Comparison of ENCODE assay signal across 1 cellular context in the genomic region with DNA sequence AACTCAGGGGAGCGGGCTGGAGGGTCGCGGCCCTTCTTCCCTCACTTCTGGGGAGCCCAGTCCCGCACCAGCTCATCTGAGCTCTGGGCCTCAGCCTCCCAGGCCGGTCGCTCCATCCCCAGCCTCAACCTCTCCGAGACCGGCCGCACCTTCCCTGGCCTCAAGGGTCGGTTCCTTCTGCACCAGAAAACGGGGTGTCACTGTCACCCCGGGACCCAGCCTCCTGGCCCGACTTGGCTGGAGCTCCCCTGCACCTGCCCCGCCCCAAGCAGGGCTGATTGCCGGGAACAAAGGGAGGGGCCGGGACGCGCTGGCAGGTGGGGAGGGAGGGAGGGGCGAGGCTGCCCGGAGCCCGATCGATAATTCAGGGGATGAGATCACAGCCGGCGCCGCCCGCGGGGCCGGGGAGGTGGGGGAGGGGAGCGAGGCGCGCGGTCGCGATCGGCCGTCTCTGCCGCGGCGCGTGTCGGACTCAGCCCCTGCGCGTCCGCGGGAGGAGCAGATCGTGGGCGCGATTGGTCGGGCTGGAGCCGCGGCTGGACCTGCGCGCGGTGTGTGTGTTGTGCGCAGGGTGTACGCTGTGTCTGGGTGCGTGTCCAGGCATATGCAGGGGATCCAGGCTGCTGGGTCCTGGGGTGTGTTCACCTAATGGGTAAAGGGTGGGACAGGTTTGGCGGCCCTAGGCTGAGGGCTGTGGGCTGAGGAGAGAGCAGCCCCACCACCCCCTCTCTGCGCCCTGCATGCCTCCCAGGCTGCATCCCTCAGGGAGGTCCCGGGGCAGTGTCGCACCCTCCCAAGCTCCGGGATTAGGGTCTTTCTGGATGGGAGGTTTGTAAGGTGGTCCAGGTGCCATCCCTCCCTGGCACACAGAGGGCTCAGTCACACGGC.
A peak's percentile ranks its signal among the peaks of the same experiment; 100 is the strongest.
TF ChIP-seq lines count a peak whose summit lies in the region.

No MANE protein-coding gene starts in this region.

TF ChIP-seq in HepG2, 621 proteins besides CTCF, POLR2A, EP300 and RAD21 (continued from another document and continues in another):
- TF ChIP-seq, protein P1, sequence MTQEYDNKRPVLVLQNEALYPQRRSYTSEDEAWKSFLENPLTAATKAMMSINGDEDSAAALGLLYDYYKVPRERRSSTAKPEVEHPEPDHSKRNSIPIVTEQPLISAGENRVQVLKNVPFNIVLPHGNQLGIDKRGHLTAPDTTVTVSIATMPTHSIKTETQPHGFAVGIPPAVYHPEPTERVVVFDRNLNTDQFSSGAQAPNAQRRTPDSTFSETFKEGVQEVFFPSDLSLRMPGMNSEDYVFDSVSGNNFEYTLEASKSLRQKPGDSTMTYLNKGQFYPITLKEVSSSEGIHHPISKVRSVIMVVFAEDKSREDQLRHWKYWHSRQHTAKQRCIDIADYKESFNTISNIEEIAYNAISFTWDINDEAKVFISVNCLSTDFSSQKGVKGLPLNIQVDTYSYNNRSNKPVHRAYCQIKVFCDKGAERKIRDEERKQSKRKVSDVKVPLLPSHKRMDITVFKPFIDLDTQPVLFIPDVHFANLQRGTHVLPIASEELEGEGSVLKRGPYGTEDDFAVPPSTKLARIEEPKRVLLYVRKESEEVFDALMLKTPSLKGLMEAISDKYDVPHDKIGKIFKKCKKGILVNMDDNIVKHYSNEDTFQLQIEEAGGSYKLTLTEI (CRISPR knock-in tag; conservative IDR thresholded peaks at IDR 0.05) = no peak
- TF ChIP-seq, protein P2, sequence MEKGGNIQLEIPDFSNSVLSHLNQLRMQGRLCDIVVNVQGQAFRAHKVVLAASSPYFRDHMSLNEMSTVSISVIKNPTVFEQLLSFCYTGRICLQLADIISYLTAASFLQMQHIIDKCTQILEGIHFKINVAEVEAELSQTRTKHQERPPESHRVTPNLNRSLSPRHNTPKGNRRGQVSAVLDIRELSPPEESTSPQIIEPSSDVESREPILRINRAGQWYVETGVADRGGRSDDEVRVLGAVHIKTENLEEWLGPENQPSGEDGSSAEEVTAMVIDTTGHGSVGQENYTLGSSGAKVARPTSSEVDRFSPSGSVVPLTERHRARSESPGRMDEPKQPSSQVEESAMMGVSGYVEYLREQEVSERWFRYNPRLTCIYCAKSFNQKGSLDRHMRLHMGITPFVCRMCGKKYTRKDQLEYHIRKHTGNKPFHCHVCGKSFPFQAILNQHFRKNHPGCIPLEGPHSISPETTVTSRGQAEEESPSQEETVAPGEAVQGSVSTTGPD (CRISPR knock-in tag; IDR thresholded peaks at IDR 0.05) = no peak
- no peak for TF ChIP-seq ZNF432 (CRISPR knock-in tag; IDR thresholded peaks at IDR 0.05; ENCODE audit: borderline replicate concordance)
- TF ChIP-seq ZNF775 (CRISPR knock-in tag; IDR thresholded peaks at IDR 0.05; ENCODE audit: borderline replicate concordance) = no peak
- TF ChIP-seq, protein P3, sequence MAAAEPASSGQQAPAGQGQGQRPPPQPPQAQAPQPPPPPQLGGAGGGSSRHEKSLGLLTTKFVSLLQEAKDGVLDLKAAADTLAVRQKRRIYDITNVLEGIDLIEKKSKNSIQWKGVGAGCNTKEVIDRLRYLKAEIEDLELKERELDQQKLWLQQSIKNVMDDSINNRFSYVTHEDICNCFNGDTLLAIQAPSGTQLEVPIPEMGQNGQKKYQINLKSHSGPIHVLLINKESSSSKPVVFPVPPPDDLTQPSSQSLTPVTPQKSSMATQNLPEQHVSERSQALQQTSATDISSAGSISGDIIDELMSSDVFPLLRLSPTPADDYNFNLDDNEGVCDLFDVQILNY (CRISPR knock-in tag; conservative IDR thresholded peaks at IDR 0.05) = no peak
- no peak for TF ChIP-seq EHMT2 (IDR thresholded peaks at IDR 0.05; ENCODE audit: borderline replicate concordance, low read depth, low read length)
- TF ChIP-seq, protein P4, sequence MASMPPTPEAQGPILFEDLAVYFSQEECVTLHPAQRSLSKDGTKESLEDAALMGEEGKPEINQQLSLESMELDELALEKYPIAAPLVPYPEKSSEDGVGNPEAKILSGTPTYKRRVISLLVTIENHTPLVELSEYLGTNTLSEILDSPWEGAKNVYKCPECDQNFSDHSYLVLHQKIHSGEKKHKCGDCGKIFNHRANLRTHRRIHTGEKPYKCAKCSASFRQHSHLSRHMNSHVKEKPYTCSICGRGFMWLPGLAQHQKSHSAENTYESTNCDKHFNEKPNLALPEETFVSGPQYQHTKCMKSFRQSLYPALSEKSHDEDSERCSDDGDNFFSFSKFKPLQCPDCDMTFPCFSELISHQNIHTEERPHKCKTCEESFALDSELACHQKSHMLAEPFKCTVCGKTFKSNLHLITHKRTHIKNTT (CRISPR knock-in tag; IDR thresholded peaks at IDR 0.05) = no peak
- TF ChIP-seq MEIS1 (CRISPR knock-in tag; IDR thresholded peaks at IDR 0.05; ENCODE audit: borderline replicate concordance) = no peak
- no peak for TF ChIP-seq ZNF883 (CRISPR knock-in tag; IDR thresholded peaks at IDR 0.05; ENCODE audit: not compliant biosample characterization)
- TF ChIP-seq GABPA (IDR thresholded peaks at IDR 0.05; ENCODE audit: low read depth, low read length) = no peak
- no peak for TF ChIP-seq GABPA (CRISPR knock-in tag; IDR thresholded peaks at IDR 0.05; ENCODE audit: low read depth)
- TF ChIP-seq PPARG (CRISPR knock-in tag; conservative IDR thresholded peaks at IDR 0.05) = peak; percentile 29; the same call in 1 of the 2 replicates
- TF ChIP-seq, protein P5, sequence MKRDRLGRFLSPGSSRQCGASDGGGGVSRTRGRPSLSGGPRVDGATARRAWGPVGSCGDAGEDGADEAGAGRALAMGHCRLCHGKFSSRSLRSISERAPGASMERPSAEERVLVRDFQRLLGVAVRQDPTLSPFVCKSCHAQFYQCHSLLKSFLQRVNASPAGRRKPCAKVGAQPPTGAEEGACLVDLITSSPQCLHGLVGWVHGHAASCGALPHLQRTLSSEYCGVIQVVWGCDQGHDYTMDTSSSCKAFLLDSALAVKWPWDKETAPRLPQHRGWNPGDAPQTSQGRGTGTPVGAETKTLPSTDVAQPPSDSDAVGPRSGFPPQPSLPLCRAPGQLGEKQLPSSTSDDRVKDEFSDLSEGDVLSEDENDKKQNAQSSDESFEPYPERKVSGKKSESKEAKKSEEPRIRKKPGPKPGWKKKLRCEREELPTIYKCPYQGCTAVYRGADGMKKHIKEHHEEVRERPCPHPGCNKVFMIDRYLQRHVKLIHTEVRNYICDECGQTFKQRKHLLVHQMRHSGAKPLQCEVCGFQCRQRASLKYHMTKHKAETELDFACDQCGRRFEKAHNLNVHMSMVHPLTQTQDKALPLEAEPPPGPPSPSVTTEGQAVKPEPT (CRISPR knock-in tag; IDR thresholded peaks at IDR 0.05; ENCODE audit: low read depth) = no peak
- no peak for TF ChIP-seq ZNF225 (CRISPR knock-in tag; IDR thresholded peaks at IDR 0.05)
- no peak for TF ChIP-seq SOX6 (IDR thresholded peaks at IDR 0.05)
- TF ChIP-seq SOX6 (CRISPR knock-in tag; IDR thresholded peaks at IDR 0.05) = 0 out of 2 replicates have a peak, but pooled peaks have one; percentile 48
- peak; percentile 40 for TF ChIP-seq ASH2L (IDR thresholded peaks at IDR 0.05; ENCODE audit: insufficient read length, low read depth, low read length)
- 0 out of 2 replicates have a peak, but pooled peaks have one; percentile 17 for TF ChIP-seq HOXA5 (CRISPR knock-in tag; IDR thresholded peaks at IDR 0.05)
- TF ChIP-seq, protein P6, sequence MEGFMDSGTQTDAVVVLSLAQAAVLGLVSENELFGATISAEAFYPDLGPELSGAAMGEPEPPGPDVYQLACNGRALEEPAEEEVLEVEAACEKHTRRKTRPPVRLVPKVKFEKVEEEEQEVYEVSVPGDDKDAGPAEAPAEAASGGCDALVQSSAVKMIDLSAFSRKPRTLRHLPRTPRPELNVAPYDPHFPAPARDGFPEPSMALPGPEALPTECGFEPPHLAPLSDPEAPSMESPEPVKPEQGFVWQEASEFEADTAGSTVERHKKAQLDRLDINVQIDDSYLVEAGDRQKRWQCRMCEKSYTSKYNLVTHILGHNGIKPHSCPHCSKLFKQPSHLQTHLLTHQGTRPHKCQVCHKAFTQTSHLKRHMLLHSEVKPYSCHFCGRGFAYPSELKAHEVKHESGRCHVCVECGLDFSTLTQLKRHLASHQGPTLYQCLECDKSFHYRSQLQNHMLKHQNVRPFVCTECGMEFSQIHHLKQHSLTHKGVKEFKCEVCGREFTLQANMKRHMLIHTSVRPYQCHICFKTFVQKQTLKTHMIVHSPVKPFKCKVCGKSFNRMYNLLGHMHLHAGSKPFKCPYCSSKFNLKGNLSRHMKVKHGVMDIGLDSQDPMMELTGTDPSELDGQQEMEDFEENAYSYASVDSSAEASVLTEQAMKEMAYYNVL (CRISPR knock-in tag; IDR thresholded peaks at IDR 0.05; ENCODE audit: borderline replicate concordance) = 0 out of 2 replicates have a peak, but pooled peaks have one; percentile 69
- 0 out of 2 replicates have a peak, but pooled peaks have one; percentile 68 for TF ChIP-seq STAT5B (CRISPR knock-in tag; IDR thresholded peaks at IDR 0.05)
- TF ChIP-seq PAX8 (CRISPR knock-in tag; IDR thresholded peaks at IDR 0.05; ENCODE audit: borderline replicate concordance) = no peak
- TF ChIP-seq ARNT2 (CRISPR knock-in tag; IDR thresholded peaks at IDR 0.05; ENCODE audit: low read depth) = no peak
- TF ChIP-seq ZFAT (CRISPR knock-in tag; conservative IDR thresholded peaks at IDR 0.05) = no peak
- TF ChIP-seq ZFP36L1 (CRISPR knock-in tag; IDR thresholded peaks at IDR 0.05) = no peak
- TF ChIP-seq NCOA5 (CRISPR knock-in tag; IDR thresholded peaks at IDR 0.05) = no peak
- TF ChIP-seq, protein P7, sequence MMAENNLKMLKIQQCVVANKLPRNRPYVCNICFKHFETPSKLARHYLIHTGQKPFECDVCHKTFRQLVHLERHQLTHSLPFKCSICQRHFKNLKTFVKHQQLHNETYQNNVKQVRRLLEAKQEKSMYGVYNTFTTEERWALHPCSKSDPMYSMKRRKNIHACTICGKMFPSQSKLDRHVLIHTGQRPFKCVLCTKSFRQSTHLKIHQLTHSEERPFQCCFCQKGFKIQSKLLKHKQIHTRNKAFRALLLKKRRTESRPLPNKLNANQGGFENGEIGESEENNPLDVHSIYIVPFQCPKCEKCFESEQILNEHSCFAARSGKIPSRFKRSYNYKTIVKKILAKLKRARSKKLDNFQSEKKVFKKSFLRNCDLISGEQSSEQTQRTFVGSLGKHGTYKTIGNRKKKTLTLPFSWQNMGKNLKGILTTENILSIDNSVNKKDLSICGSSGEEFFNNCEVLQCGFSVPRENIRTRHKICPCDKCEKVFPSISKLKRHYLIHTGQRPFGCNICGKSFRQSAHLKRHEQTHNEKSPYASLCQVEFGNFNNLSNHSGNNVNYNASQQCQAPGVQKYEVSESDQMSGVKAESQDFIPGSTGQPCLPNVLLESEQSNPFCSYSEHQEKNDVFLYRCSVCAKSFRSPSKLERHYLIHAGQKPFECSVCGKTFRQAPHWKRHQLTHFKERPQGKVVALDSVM (CRISPR knock-in tag; IDR thresholded peaks at IDR 0.05) = no peak
- TF ChIP-seq HNF4A (CRISPR knock-in tag; IDR thresholded peaks at IDR 0.05) = no peak
- TF ChIP-seq KAT2B (IDR thresholded peaks at IDR 0.05; ENCODE audit: borderline replicate concordance, low read depth, low read length) = peak; percentile 62; the same call in 1 of the 2 replicates
- peak; percentile 70; the same call in 1 of the 2 replicates for TF ChIP-seq ZNF792 (CRISPR knock-in tag; IDR thresholded peaks at IDR 0.05)
- no peak for TF ChIP-seq ATF7-NPFF (CRISPR knock-in tag; IDR thresholded peaks at IDR 0.05; ENCODE audit: low read depth)
- peak; percentile 37; the same call in 1 of the 2 replicates for TF ChIP-seq ETV5 (CRISPR knock-in tag; IDR thresholded peaks at IDR 0.05; ENCODE audit: borderline replicate concordance)
- TF ChIP-seq, protein P8, sequence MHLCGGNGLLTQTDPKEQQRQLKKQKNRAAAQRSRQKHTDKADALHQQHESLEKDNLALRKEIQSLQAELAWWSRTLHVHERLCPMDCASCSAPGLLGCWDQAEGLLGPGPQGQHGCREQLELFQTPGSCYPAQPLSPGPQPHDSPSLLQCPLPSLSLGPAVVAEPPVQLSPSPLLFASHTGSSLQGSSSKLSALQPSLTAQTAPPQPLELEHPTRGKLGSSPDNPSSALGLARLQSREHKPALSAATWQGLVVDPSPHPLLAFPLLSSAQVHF (CRISPR knock-in tag; IDR thresholded peaks at IDR 0.05) = no peak
- TF ChIP-seq KLF9 (CRISPR knock-in tag; IDR thresholded peaks at IDR 0.05; ENCODE audit: low read depth) = no peak
- TF ChIP-seq, protein P9, sequence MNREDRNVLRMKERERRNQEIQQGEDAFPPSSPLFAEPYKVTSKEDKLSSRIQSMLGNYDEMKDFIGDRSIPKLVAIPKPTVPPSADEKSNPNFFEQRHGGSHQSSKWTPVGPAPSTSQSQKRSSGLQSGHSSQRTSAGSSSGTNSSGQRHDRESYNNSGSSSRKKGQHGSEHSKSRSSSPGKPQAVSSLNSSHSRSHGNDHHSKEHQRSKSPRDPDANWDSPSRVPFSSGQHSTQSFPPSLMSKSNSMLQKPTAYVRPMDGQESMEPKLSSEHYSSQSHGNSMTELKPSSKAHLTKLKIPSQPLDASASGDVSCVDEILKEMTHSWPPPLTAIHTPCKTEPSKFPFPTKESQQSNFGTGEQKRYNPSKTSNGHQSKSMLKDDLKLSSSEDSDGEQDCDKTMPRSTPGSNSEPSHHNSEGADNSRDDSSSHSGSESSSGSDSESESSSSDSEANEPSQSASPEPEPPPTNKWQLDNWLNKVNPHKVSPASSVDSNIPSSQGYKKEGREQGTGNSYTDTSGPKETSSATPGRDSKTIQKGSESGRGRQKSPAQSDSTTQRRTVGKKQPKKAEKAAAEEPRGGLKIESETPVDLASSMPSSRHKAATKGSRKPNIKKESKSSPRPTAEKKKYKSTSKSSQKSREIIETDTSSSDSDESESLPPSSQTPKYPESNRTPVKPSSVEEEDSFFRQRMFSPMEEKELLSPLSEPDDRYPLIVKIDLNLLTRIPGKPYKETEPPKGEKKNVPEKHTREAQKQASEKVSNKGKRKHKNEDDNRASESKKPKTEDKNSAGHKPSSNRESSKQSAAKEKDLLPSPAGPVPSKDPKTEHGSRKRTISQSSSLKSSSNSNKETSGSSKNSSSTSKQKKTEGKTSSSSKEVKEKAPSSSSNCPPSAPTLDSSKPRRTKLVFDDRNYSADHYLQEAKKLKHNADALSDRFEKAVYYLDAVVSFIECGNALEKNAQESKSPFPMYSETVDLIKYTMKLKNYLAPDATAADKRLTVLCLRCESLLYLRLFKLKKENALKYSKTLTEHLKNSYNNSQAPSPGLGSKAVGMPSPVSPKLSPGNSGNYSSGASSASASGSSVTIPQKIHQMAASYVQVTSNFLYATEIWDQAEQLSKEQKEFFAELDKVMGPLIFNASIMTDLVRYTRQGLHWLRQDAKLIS (CRISPR knock-in tag; IDR thresholded peaks at IDR 0.05) = no peak
- no peak for TF ChIP-seq MTF1 (CRISPR knock-in tag; IDR thresholded peaks at IDR 0.05)
